In the genomic region with DNA sequence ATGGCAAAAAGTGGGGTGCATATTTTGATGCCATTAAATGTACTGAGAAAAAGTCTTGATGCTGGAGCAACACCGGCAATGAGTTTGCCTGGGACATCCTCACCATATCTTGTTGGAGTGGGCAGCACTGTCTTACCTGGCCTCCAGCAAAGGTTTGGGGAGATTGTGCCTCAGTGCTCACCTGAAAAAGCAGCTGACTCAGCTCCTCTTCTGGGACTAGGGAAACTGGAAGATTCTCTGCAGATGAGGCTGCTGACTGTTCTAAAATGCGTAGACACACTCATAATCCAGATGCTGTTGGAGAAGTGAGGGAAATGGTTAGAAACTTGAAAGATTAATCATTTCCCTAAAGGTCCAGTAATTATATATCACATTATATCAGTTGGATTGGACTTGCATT, we compare ENCODE assay signal across 37 cellular contexts.
"Had no signal": no experiment of that assay in that cellular context is flagged by ENCODE, and none has a peak within 500 bp of the region (broad histone marks: within the 10 kb centered on the region; RNA-seq: fewer than 3 reads in every experiment).

No MANE protein-coding gene starts in this region.

- H3K4me3 Mint-ChIP-seq: activated B cell treated with CpG ODN at 0.5 μM for 24 hours; activated CD4-positive, alpha-beta memory T cell treated with anti-CD3 and anti-CD28 coated beads for 36 hours; activated CD4-positive, alpha-beta T cell treated with anti-CD3 and anti-CD28 coated beads, Interleukin-2, amount 10 ng/mL, durations not matched to agents 24 days and 14 days; activated CD8-positive, alpha-beta T cell treated with anti-CD3 and anti-CD28 coated beads for 36 hours; activated naive CD4-positive, alpha-beta T cell treated with anti-CD3 and anti-CD28 coated beads for 36 hours; activated naive CD8-positive, alpha-beta T cell treated with anti-CD3 and anti-CD28 coated beads for 36 hours; activated T-cell treated with anti-CD3 and anti-CD28 coated beads, Interleukin-2, amount 50 U/mL, for 4 hours; activated T-cell treated with anti-CD3 and anti-CD28 coated beads, Interleukin-2, amount 50 U/mL, for 72 hours; activated T-helper 1 cell treated with anti-CD3 and anti-CD28 coated beads, Interleukin-12 subunit alpha, Interleukin-12 subunit beta, Interleukin-2, Interleukin-4 antibody, amounts not matched to agents 30 ng/mL and 10 ng/mL and 1 ng/mL, durations not matched to agents 14 hours and 24 hours and 36 hours; activated T-helper 17 cell treated with anti-CD3 and anti-CD28 coated beads, Interleukin-2, amount 50 U/mL, for 72 hours; T-helper 1 cell treated with Interleukin-12 subunit alpha and Interleukin-12 subunit beta and Interleukin-4 antibody, amounts not matched to agents 30 μg/mL and 1 μg/mL, for 36 hours; T-helper 2 cell treated with Interferon-gamma antibody and Interleukin-4, amounts not matched to agents 5 μg/mL and 100 μg/mL, for 36 hours had no signal

- H3K4me1 Mint-ChIP-seq: activated B cell treated with CpG ODN at 0.5 μM for 24 hours; activated CD4-positive, alpha-beta T cell treated with anti-CD3 and anti-CD28 coated beads, Interleukin-2, amount 10 ng/mL, durations not matched to agents 24 days and 14 days; activated naive CD8-positive, alpha-beta T cell treated with anti-CD3 and anti-CD28 coated beads for 36 hours; activated T-helper 17 cell treated with anti-CD3 and anti-CD28 coated beads, Interleukin-2, amount 50 U/mL, for 72 hours had no signal

- H3K9me3 ChIP-seq: adrenal gland, body of pancreas had no signal

- ATAC-seq: activated CD8-positive, alpha-beta T cell treated with anti-CD3 and anti-CD28 coated beads for 36 hours; activated naive CD4-positive, alpha-beta T cell treated with anti-CD3 and anti-CD28 coated beads, Interleukin-2, amount 50 U/mL, for 72 hours; activated T-cell treated with anti-CD3 and anti-CD28 coated beads, Interleukin-2, amount 50 U/mL, for 4 hours; activated T-cell treated with anti-CD3 and anti-CD28 coated beads, Interleukin-2, amount 50 U/mL, for 72 hours; activated T-helper 17 cell treated with anti-CD3 and anti-CD28 coated beads, Interleukin-2, amount 50 U/mL, for 72 hours; body of pancreas had no signal

- DNase-seq: activated B cell treated with CpG ODN at 0.5 μM for 24 hours; activated CD4-positive, alpha-beta memory T cell treated with anti-CD3 and anti-CD28 coated beads for 36 hours; activated CD4-positive, alpha-beta T cell treated with anti-CD3 and anti-CD28 coated beads for 4 hours; activated CD4-positive, alpha-beta T cell treated with anti-CD3 and anti-CD28 coated beads, Interleukin-2, amount 10 ng/mL, durations not matched to agents 24 days and 14 days; activated CD4-positive, alpha-beta T cell treated with anti-CD3 and anti-CD28 coated beads, Interleukin-2, amount 50 U/mL, for 1 hour; activated CD4-positive, alpha-beta T cell treated with anti-CD3 and anti-CD28 coated beads, Interleukin-2, amount 50 U/mL, for 4 hours; activated CD4-positive, CD25-positive, alpha-beta regulatory T cell treated with anti-CD3 and anti-CD28 coated beads, Interleukin-2, amount 50 U/mL, for 72 hours; activated CD8-positive, alpha-beta memory T cell treated with anti-CD3 and anti-CD28 coated beads, Interleukin-2, amount 50 U/mL, for 4 hours; activated CD8-positive, alpha-beta T cell treated with anti-CD3 and anti-CD28 coated beads for 36 hours; activated effector memory CD4-positive, alpha-beta T cell treated with anti-CD3 and anti-CD28 coated beads, Interleukin-2, amount 50 U/mL, for 16 hours; activated gamma-delta T cell treated with Interleukin-2 at 50 U/mL for 16 hours; activated naive CD4-positive, alpha-beta T cell; activated naive CD4-positive, alpha-beta T cell treated with anti-CD3 and anti-CD28 coated beads for 36 hours; activated naive CD4-positive, alpha-beta T cell treated with anti-CD3 and anti-CD28 coated beads, Interleukin-2, amount 50 U/mL, for 16 hours; activated naive CD8-positive, alpha-beta T cell treated with anti-CD3 and anti-CD28 coated beads for 36 hours; activated T-cell treated with anti-CD3 and anti-CD28 coated beads for 4 hours; activated T-cell treated with anti-CD3 and anti-CD28 coated beads, Interleukin-2, amount 50 U/mL, for 1 hour; activated T-cell treated with anti-CD3 and anti-CD28 coated beads, Interleukin-2, amount 50 U/mL, for 4 hours; activated T-cell treated with anti-CD3 and anti-CD28 coated beads, Interleukin-2, amount 50 U/mL, for 72 hours; adrenal gland; amniotic stem cell; aorta; body of pancreas; brain microvascular endothelial cell; central memory CD4-positive, alpha-beta T cell; T-helper 1 cell; T-helper 2 cell; T-helper 9 cell had no signal

- H3K27me3 Mint-ChIP-seq: activated B cell treated with CpG ODN at 0.5 μM for 24 hours; activated CD4-positive, alpha-beta memory T cell treated with anti-CD3 and anti-CD28 coated beads for 36 hours; activated CD4-positive, alpha-beta T cell treated with anti-CD3 and anti-CD28 coated beads, Interleukin-2, amount 10 ng/mL, durations not matched to agents 24 days and 14 days; activated CD8-positive, alpha-beta T cell treated with anti-CD3 and anti-CD28 coated beads for 36 hours; activated naive CD8-positive, alpha-beta T cell treated with anti-CD3 and anti-CD28 coated beads for 36 hours; activated T-helper 17 cell treated with anti-CD3 and anti-CD28 coated beads, Interleukin-2, amount 50 U/mL, for 72 hours had no signal

- H3K27me3 ChIP-seq: adrenal gland, body of pancreas, brain microvascular endothelial cell, breast epithelium had no signal

- FAIRE-seq: astrocyte, TTC549 had no signal

- H3K36me3 Mint-ChIP-seq: activated CD4-positive, alpha-beta memory T cell treated with anti-CD3 and anti-CD28 coated beads for 36 hours; activated naive CD4-positive, alpha-beta T cell treated with anti-CD3 and anti-CD28 coated beads, Interleukin-2, amount 50 U/mL, for 72 hours; activated naive CD8-positive, alpha-beta T cell treated with anti-CD3 and anti-CD28 coated beads for 36 hours had no signal

- H3K27ac Mint-ChIP-seq: activated B cell treated with CpG ODN at 0.5 μM for 24 hours; activated CD4-positive, alpha-beta memory T cell treated with anti-CD3 and anti-CD28 coated beads for 36 hours; activated CD4-positive, alpha-beta T cell treated with anti-CD3 and anti-CD28 coated beads, Interleukin-2, amount 10 ng/mL, durations not matched to agents 24 days and 14 days; activated CD8-positive, alpha-beta T cell treated with anti-CD3 and anti-CD28 coated beads for 36 hours; activated naive CD4-positive, alpha-beta T cell treated with anti-CD3 and anti-CD28 coated beads for 36 hours; activated naive CD4-positive, alpha-beta T cell treated with anti-CD3 and anti-CD28 coated beads, Interleukin-2, amount 50 U/mL, for 72 hours; activated naive CD8-positive, alpha-beta T cell treated with anti-CD3 and anti-CD28 coated beads for 36 hours; activated T-cell treated with anti-CD3 and anti-CD28 coated beads, Interleukin-2, amount 50 U/mL, for 72 hours; activated T-helper 1 cell treated with anti-CD3 and anti-CD28 coated beads, Interleukin-12 subunit alpha, Interleukin-12 subunit beta, Interleukin-2, Interleukin-4 antibody, amounts not matched to agents 30 ng/mL and 10 ng/mL and 1 ng/mL, durations not matched to agents 14 hours and 24 hours and 36 hours; activated T-helper 17 cell treated with anti-CD3 and anti-CD28 coated beads, Interleukin-2, amount 50 U/mL, for 72 hours; T-helper 1 cell treated with Interleukin-12 subunit alpha and Interleukin-12 subunit beta and Interleukin-4 antibody, amounts not matched to agents 30 μg/mL and 1 μg/mL, for 36 hours; T-helper 2 cell treated with Interferon-gamma antibody and Interleukin-4, amounts not matched to agents 5 μg/mL and 100 μg/mL, for 36 hours had no signal

- H3K27ac ChIP-seq: adrenal gland, body of pancreas, brain microvascular endothelial cell, breast epithelium, VCaP had no signal

- H3K4me3 ChIP-seq: adrenal gland, body of pancreas, breast epithelium had no signal

- H3K36me3 ChIP-seq: adrenal gland, brain microvascular endothelial cell, breast epithelium had no signal

- H3K4me1 ChIP-seq: adrenal gland, body of pancreas, breast epithelium had no signal
